In genomic region chrX:144259054-144259453, GRCh38 we compare ENCODE assay signal across 17 cellular contexts.
DNase-seq lines count a peak whose midpoint lies in the region; ATAC-seq, FAIRE-seq and TF ChIP-seq lines count a peak whose summit lies in the region.
"Had no signal": no experiment of that assay in that cellular context is flagged by ENCODE, and none has a peak within 500 bp of the region (broad histone marks: within the 10 kb centered on the region; RNA-seq: fewer than 3 reads in every experiment).

No MANE protein-coding gene starts in this region.

- H3K9me2 ChIP-seq in OCI-LY7 (ENCODE audit: insufficient read depth, low read length): no peaks in the 10 kb centered on the region

- peak overlapping the region; percentile 22 for H3K27ac Mint-ChIP-seq in activated naive CD8-positive, alpha-beta T cell treated with anti-CD3 and anti-CD28 coated beads, Interleukin-2, amount 10 ng/mL, durations not matched to agents 7 days and 5 days
- H3K27ac Mint-ChIP-seq in activated naive CD8-positive, alpha-beta T cell treated with anti-CD3 and anti-CD28 coated beads, Interleukin-2, amount 50 U/mL, for 24 hours: no peak overlapping the region
- no peak overlapping the region for H3K27ac Mint-ChIP-seq in astrocyte (ENCODE audit: unreplicated experiment)
- H3K27ac Mint-ChIP-seq: CD8-positive, alpha-beta T cell had no signal

- H3K27me3 ChIP-seq in astrocyte (ENCODE audit: insufficient read depth, low read length) (no peaks in the 10 kb centered on the region), tibial artery (no peaks in the 10 kb centered on the region), thyroid gland (no peaks in the 10 kb centered on the region)

- no peaks in the 10 kb centered on the region for H4K20me1 ChIP-seq in OCI-LY7 (ENCODE audit: insufficient read depth, low read length)
- H4K20me1 ChIP-seq in astrocyte (ENCODE audit: insufficient read depth, low read length): no peaks in the 10 kb centered on the region
- H4K20me1 ChIP-seq: BLaER1 treated with 17β-estradiol and CSF1 and Interleukin-3, amounts not matched to agents 10 nM and 100 nM had no signal

- H3K79me2 ChIP-seq in OCI-LY7 (ENCODE audit: insufficient read depth, low read depth, low read length) (no peaks in the 10 kb centered on the region), astrocyte (ENCODE audit: insufficient read depth, low read length) (no peaks in the 10 kb centered on the region)

- peak; percentile 54 for FAIRE-seq in astrocyte (lab: Jason Lieb, UNC)
- FAIRE-seq: GM12878, HepG2 had no signal

- no TSS peak for BruUV-seq in OCI-LY7 (replicated peaks; lab: Mats Ljungman, UMichigan)

- CTCF ChIA-PET in OCI-LY7 (lab: Charles Lee; ENCODE audit: unreplicated experiment): no interaction called here

- H3K9me3 ChIP-seq in OCI-LY7 (ENCODE audit: low read length) (no peaks in the 10 kb centered on the region; the same call in 1 of the 2 replicates), astrocyte (ENCODE audit: insufficient read depth, low read depth, low read length) (no peaks in the 10 kb centered on the region), tibial artery (no peaks in the 10 kb centered on the region), thyroid gland (no peaks in the 10 kb centered on the region)
- H3K9me3 ChIP-seq: HAP-1 had no signal

- H3K27me3 Mint-ChIP-seq in activated naive CD8-positive, alpha-beta T cell treated with anti-CD3 and anti-CD28 coated beads, Interleukin-2, amount 10 ng/mL, durations not matched to agents 7 days and 5 days: no peaks in the 10 kb centered on the region
- no peaks in the 10 kb centered on the region for H3K27me3 Mint-ChIP-seq in activated naive CD8-positive, alpha-beta T cell treated with anti-CD3 and anti-CD28 coated beads, Interleukin-2, amount 50 U/mL, for 24 hours
- H3K27me3 Mint-ChIP-seq in astrocyte (ENCODE audit: low read depth, unreplicated experiment): no peaks in the 10 kb centered on the region

- no peak overlapping the region for H3K9ac ChIP-seq in astrocyte (ENCODE audit: low read length)
- H3K9ac ChIP-seq: BLaER1 treated with 17β-estradiol and CSF1 and Interleukin-3, amounts not matched to agents 10 nM and 100 nM; GM23248 had no signal

- H3K4me1 ChIP-seq in OCI-LY7 (ENCODE audit: insufficient read depth, low read length, poor library complexity, severe bottlenecking): peaks cover 17% of the 10 kb centered on the region
- no peaks in the 10 kb centered on the region for H3K4me1 ChIP-seq in astrocyte (ENCODE audit: insufficient read depth, low read length)
- no peaks in the 10 kb centered on the region for H3K4me1 ChIP-seq in tibial artery
- no peaks in the 10 kb centered on the region for H3K4me1 ChIP-seq in thyroid gland
- H3K4me1 ChIP-seq: BLaER1 treated with 17β-estradiol and CSF1 and Interleukin-3, amounts not matched to agents 10 nM and 100 nM; HAP-1 had no signal

- no peaks in the 10 kb centered on the region for H3K36me3 Mint-ChIP-seq in activated naive CD8-positive, alpha-beta T cell treated with anti-CD3 and anti-CD28 coated beads, Interleukin-2, amount 10 ng/mL, durations not matched to agents 7 days and 5 days
- H3K36me3 Mint-ChIP-seq in activated naive CD8-positive, alpha-beta T cell treated with anti-CD3 and anti-CD28 coated beads, Interleukin-2, amount 50 U/mL, for 24 hours (ENCODE audit: low read depth): no peaks in the 10 kb centered on the region
- no peaks in the 10 kb centered on the region for H3K36me3 Mint-ChIP-seq in astrocyte (ENCODE audit: low read depth, unreplicated experiment)
- H3K36me3 Mint-ChIP-seq: CD8-positive, alpha-beta T cell had no signal

- DNase-seq in activated naive CD8-positive, alpha-beta T cell treated with anti-CD3 and anti-CD28 coated beads, Interleukin-2, amount 10 ng/mL, durations not matched to agents 7 days and 5 days: no peak
- DNase-seq in activated naive CD8-positive, alpha-beta T cell treated with anti-CD3 and anti-CD28 coated beads, Interleukin-2, amount 50 U/mL, for 24 hours: no peak
- peak; percentile 47 for DNase-seq in OCI-LY7 (ENCODE audit: low spot score)
- DNase-seq in astrocyte (ENCODE audit: low read depth): no peak
- DNase-seq in tibial artery: no peak
- no peak for DNase-seq in thyroid gland
- DNase-seq in coronary artery (ENCODE audit: low spot score): no peak
- DNase-seq: 8988T; Calu3; CD8-positive, alpha-beta T cell; DMS79 treated with DMSO at 0.1 percent for 48 hours; EL; GM23248 had no signal

- 65 to 70% methylated on average over 3 of the region's 3 CpGs for WGBS in thyroid gland, 2 donors

- H3K27ac ChIP-seq in OCI-LY7 (ENCODE audit: low read depth, low read length, poor library complexity, severe bottlenecking) (peak overlapping the region; percentile 42), astrocyte (ENCODE audit: low read depth, low read length) (no peak overlapping the region), tibial artery (no peak overlapping the region), thyroid gland (no peak overlapping the region), coronary artery (no peak overlapping the region)
- H3K27ac ChIP-seq: BLaER1 treated with 17β-estradiol and CSF1 and Interleukin-3, amounts not matched to agents 10 nM and 100 nM; GM23248 had no signal

- H3K4me2 ChIP-seq in OCI-LY7 (ENCODE audit: low read length) (peak overlapping the region; percentile 29), astrocyte (ENCODE audit: low read length) (no peak overlapping the region)
- H3K4me2 ChIP-seq: BLaER1 treated with 17β-estradiol and CSF1 and Interleukin-3, amounts not matched to agents 10 nM and 100 nM had no signal

- intact Hi-C loops in OCI-LY7 (cut with micrococcal nuclease; ENCODE audit: unreplicated experiment): no loop called here
- intact Hi-C loops in tibial artery (cut with DNase I; ENCODE audit: low total_unique reads): no loop called here
- intact Hi-C loops in thyroid gland (cut with DNase I): no loop called here

- no peak overlapping the region for H3K4me3 Mint-ChIP-seq in activated naive CD8-positive, alpha-beta T cell treated with anti-CD3 and anti-CD28 coated beads, Interleukin-2, amount 10 ng/mL, durations not matched to agents 7 days and 5 days
- H3K4me3 Mint-ChIP-seq in activated naive CD8-positive, alpha-beta T cell treated with anti-CD3 and anti-CD28 coated beads, Interleukin-2, amount 50 U/mL, for 24 hours: no peak overlapping the region
- no peak overlapping the region for H3K4me3 Mint-ChIP-seq in astrocyte (ENCODE audit: unreplicated experiment)
- H3K4me3 Mint-ChIP-seq: CD8-positive, alpha-beta T cell had no signal

- H2AFZ ChIP-seq in OCI-LY7 (ENCODE audit: low read length) (no peak overlapping the region; the same call in 1 of the 2 replicates), astrocyte (ENCODE audit: low read depth, low read length) (no peak overlapping the region)
- H2AFZ ChIP-seq: GM23248 had no signal

- no peak for ATAC-seq in activated naive CD8-positive, alpha-beta T cell treated with anti-CD3 and anti-CD28 coated beads, Interleukin-2, amount 10 ng/mL, durations not matched to agents 7 days and 5 days (ENCODE audit: low read depth)
- ATAC-seq in activated naive CD8-positive, alpha-beta T cell treated with anti-CD3 and anti-CD28 coated beads, Interleukin-2, amount 50 U/mL, for 24 hours: no peak
- ATAC-seq: CD8-positive, alpha-beta T cell; GM12878; HepG2 had no signal

- H3K4me3 ChIP-seq in OCI-LY7 (ENCODE audit: low read depth, low read length, poor library complexity, severe bottlenecking): peak overlapping the region; percentile 5
- H3K4me3 ChIP-seq in astrocyte (ENCODE audit: insufficient read depth, low read depth, low read length): no peak overlapping the region
- no peak overlapping the region for H3K4me3 ChIP-seq in tibial artery
- H3K4me3 ChIP-seq in thyroid gland (replicated peaks in 1 of 3): no peak overlapping the region
- H3K4me3 ChIP-seq in coronary artery: no peak overlapping the region
- H3K4me3 ChIP-seq: BLaER1 treated with 17β-estradiol and CSF1 and Interleukin-3, amounts not matched to agents 10 nM and 100 nM; GM12878; GM23248; HAP-1 had no signal

- H3K9me3 Mint-ChIP-seq in activated naive CD8-positive, alpha-beta T cell treated with anti-CD3 and anti-CD28 coated beads, Interleukin-2, amount 10 ng/mL, durations not matched to agents 7 days and 5 days: peaks cover 5% of the 10 kb centered on the region
- H3K9me3 Mint-ChIP-seq in activated naive CD8-positive, alpha-beta T cell treated with anti-CD3 and anti-CD28 coated beads, Interleukin-2, amount 50 U/mL, for 24 hours: peaks cover 12% of the 10 kb centered on the region
- H3K9me3 Mint-ChIP-seq in astrocyte (ENCODE audit: unreplicated experiment): peaks cover 4% of the 10 kb centered on the region

- TF ChIP-seq POLR2A in thyroid gland (IDR thresholded peaks at IDR 0.05): no peak

- no peaks in the 10 kb centered on the region for H3K4me1 Mint-ChIP-seq in activated naive CD8-positive, alpha-beta T cell treated with anti-CD3 and anti-CD28 coated beads, Interleukin-2, amount 10 ng/mL, durations not matched to agents 7 days and 5 days
- no peaks in the 10 kb centered on the region for H3K4me1 Mint-ChIP-seq in activated naive CD8-positive, alpha-beta T cell treated with anti-CD3 and anti-CD28 coated beads, Interleukin-2, amount 50 U/mL, for 24 hours
- no peaks in the 10 kb centered on the region for H3K4me1 Mint-ChIP-seq in astrocyte (ENCODE audit: low read depth, unreplicated experiment)

- TF ChIP-seq CTCF in OCI-LY7 (conservative IDR thresholded peaks at IDR 0.05; ENCODE audit: low read length) (no peak), astrocyte (IDR thresholded peaks at IDR 0.05; ENCODE audit: insufficient read depth, low read depth, low read length) (no peak), tibial artery (IDR thresholded peaks at IDR 0.05) (no peak), thyroid gland (IDR thresholded peaks at IDR 0.05) (no peak), coronary artery (IDR thresholded peaks at IDR 0.05) (no peak)

- POLR2A ChIA-PET in activated naive CD8-positive, alpha-beta T cell treated with anti-CD3 and anti-CD28 coated beads, Interleukin-2, amount 10 ng/mL, durations not matched to agents 7 days and 5 days (lab: Charles Lee): no interaction called here
- POLR2A ChIA-PET in OCI-LY7 (lab: Charles Lee): no interaction called here

- no peaks in the 10 kb centered on the region for H3K36me3 ChIP-seq in OCI-LY7 (ENCODE audit: insufficient read depth, low read length)
- no peaks in the 10 kb centered on the region for H3K36me3 ChIP-seq in astrocyte (ENCODE audit: insufficient read depth, low read length)
- H3K36me3 ChIP-seq in tibial artery: no peaks in the 10 kb centered on the region
- H3K36me3 ChIP-seq in thyroid gland: no peaks in the 10 kb centered on the region
- H3K36me3 ChIP-seq: BLaER1 treated with 17β-estradiol and CSF1 and Interleukin-3, amounts not matched to agents 10 nM and 100 nM; HAP-1 had no signal
